In the genomic region with DNA sequence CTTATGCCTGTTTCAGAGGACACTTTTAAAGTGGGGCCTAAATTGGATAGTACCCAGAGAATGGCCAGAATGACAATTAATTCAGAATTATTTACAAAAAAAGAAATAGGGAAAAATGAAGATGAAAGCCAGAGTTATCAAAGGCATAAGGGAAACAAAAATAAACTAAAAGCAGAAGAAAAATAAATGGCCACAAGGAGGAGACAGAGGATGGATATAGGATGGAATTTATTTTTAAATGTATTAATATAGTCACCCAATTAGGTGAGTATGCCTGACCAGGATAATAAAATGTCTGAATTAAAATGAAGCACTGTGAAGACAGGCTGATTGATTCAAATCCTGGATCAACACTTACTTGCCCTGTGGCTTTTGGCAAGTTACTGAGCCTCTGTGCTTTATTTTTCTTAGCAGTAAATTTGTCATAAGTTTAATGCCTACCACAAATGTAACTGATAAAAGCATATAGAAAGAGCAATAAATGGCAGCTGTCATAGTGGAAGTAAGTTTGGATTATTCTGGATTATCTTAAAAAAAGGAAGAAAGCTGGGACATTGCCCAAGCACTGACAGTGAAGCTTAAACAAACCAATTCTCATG, we compare ENCODE assay signal across 2 cellular contexts.
TF ChIP-seq lines count a peak whose summit lies in the region.

No MANE protein-coding gene starts in this region.

TF ChIP-seq in HCT116, 20 proteins besides CTCF, POLR2A, EP300 and RAD21:
- TF ChIP-seq CEBPB (IDR thresholded peaks at IDR 0.05; ENCODE audit: low read depth) (no peak), ZNF274 (IDR thresholded peaks at IDR 0.05; ENCODE audit: low read depth, low read length) (no peak), SRF (IDR thresholded peaks at IDR 0.05; ENCODE audit: low read depth) (no peak), TCF7L2 (IDR thresholded peaks at IDR 0.05; ENCODE audit: borderline replicate concordance, extremely low read depth, insufficient read depth, insufficient read length) (no peak), YY1 (IDR thresholded peaks at IDR 0.05; ENCODE audit: extremely low read depth, insufficient replicate concordance, low read depth, low read length) (no peak)
- TF ChIP-seq, protein P1, sequence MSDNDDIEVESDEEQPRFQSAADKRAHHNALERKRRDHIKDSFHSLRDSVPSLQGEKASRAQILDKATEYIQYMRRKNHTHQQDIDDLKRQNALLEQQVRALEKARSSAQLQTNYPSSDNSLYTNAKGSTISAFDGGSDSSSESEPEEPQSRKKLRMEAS (IDR thresholded peaks at IDR 0.05), result no peak
- TF ChIP-seq, protein P2, sequence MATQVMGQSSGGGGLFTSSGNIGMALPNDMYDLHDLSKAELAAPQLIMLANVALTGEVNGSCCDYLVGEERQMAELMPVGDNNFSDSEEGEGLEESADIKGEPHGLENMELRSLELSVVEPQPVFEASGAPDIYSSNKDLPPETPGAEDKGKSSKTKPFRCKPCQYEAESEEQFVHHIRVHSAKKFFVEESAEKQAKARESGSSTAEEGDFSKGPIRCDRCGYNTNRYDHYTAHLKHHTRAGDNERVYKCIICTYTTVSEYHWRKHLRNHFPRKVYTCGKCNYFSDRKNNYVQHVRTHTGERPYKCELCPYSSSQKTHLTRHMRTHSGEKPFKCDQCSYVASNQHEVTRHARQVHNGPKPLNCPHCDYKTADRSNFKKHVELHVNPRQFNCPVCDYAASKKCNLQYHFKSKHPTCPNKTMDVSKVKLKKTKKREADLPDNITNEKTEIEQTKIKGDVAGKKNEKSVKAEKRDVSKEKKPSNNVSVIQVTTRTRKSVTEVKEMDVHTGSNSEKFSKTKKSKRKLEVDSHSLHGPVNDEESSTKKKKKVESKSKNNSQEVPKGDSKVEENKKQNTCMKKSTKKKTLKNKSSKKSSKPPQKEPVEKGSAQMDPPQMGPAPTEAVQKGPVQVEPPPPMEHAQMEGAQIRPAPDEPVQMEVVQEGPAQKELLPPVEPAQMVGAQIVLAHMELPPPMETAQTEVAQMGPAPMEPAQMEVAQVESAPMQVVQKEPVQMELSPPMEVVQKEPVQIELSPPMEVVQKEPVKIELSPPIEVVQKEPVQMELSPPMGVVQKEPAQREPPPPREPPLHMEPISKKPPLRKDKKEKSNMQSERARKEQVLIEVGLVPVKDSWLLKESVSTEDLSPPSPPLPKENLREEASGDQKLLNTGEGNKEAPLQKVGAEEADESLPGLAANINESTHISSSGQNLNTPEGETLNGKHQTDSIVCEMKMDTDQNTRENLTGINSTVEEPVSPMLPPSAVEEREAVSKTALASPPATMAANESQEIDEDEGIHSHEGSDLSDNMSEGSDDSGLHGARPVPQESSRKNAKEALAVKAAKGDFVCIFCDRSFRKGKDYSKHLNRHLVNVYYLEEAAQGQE (IDR thresholded peaks at IDR 0.05; ENCODE audit: low read depth), result no peak
- TF ChIP-seq, protein P3, sequence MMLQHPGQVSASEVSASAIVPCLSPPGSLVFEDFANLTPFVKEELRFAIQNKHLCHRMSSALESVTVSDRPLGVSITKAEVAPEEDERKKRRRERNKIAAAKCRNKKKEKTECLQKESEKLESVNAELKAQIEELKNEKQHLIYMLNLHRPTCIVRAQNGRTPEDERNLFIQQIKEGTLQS (IDR thresholded peaks at IDR 0.05), result no peak

TF ChIP-seq in HepG2, 621 proteins besides CTCF, POLR2A, EP300 and RAD21:
- TF ChIP-seq STAG1 (CRISPR knock-in tag; IDR thresholded peaks at IDR 0.05) (peak; percentile 43), ZNF782 (CRISPR knock-in tag; IDR thresholded peaks at IDR 0.05; ENCODE audit: borderline replicate concordance) (no peak)
